ENCODE assay signal across 8 cellular contexts in the genomic region with DNA sequence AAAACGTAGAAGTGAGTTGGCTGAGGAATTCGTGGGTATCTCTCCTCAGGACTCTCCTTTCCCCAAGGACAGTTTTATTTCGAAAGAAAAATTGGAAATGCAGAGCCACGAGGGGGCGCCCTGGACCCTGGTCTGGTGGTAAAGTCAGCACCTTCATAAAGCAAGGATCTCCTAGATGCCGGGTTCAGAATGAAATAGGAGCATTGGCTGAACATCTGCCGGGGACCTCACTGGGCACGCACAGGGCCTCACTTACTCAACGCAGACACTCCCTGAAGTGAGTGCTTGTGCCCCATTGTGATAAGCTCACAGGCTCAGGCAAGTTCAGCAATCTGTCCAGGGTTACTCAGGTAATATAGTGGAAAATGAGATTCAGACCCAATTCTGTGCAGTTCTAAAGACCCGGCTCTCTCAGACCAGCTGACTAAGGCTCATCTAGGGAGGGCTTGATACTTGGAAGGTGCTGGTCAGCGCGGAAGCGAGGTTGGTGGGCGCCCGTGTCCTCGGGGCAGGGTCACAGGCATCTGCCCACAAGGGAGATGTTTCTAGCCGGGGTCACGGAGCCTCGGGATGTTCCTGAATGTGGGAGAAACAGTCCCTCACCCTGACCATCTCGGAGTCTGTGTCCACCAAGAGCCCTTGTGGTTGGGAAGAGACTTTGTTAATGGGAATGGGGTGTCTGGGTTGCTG. TPM values are rescaled to one million over a fixed set of nuclear protein-coding genes. Genes with fewer than 3 reads are reported as not detected.
A peak's percentile ranks its signal among the peaks of the same experiment; 100 is the strongest.
DNase-seq lines count a peak whose midpoint lies in the region; ATAC-seq and TF ChIP-seq lines count a peak whose summit lies in the region.

No MANE protein-coding gene starts in this region.

- peaks cover 43% of the 10 kb centered on the region for H3K27me3 ChIP-seq in gastroesophageal sphincter

- CTCF ChIA-PET in Calu3 (lab: Charles Lee) = no interaction called here

- DNase-seq in Calu3 (peak; percentile 91), HT-29 (ENCODE audit: low spot score) (peak; percentile 80), NOMO-1 (lab: John Stamatoyannopoulos, UW; ENCODE audit: unreplicated experiment in 2 of 2) (peak; percentile 18 to 51), activated T-cell treated with anti-CD3 and anti-CD28 coated beads for 1 hour (ENCODE audit: low read depth) (peak; percentile 31), fibroblast of villous mesenchyme (ENCODE audit: low read depth) (peak; percentile 59), pons (ENCODE audit: low spot score) (peak; percentile 28)

- no peaks in the 10 kb centered on the region for H3K4me1 ChIP-seq in gastroesophageal sphincter

- no peaks in the 10 kb centered on the region for H3K9me3 Mint-ChIP-seq in Calu3 (ENCODE audit: low read depth, unreplicated experiment)

- H3K4me3 ChIP-seq in fibroblast of villous mesenchyme (ENCODE audit: low read depth, low read length) (no peak overlapping the region), gastroesophageal sphincter (no peak overlapping the region)

- TF ChIP-seq EP300 in gastroesophageal sphincter (IDR thresholded peaks at IDR 0.05) = no peak

- no peak overlapping the region for H3K4me3 Mint-ChIP-seq in Calu3 (ENCODE audit: low read depth, unreplicated experiment)

- no peak overlapping the region for H3K27ac Mint-ChIP-seq in Calu3 (ENCODE audit: unreplicated experiment)

- TF ChIP-seq POLR2A in gastroesophageal sphincter (IDR thresholded peaks at IDR 0.05) = no peak

- 34 to 52% methylated on average over 10 to 15 of the region's 20 CpGs for WGBS in gastroesophageal sphincter (ENCODE audit: low coverage in 1 of 2), 2 donors

- TF ChIP-seq CTCF in Calu3 (IDR thresholded peaks at IDR 0.05; ENCODE audit: unreplicated experiment) = peak; percentile 84
- peak; percentile 71 for TF ChIP-seq CTCF in fibroblast of villous mesenchyme (IDR thresholded peaks at IDR 0.05; ENCODE audit: insufficient read depth, low read depth, low read length)
- TF ChIP-seq CTCF in gastroesophageal sphincter (IDR thresholded peaks at IDR 0.05) = peak in 1 of 4 experiments; percentile 48

- H3K36me3 ChIP-seq in gastroesophageal sphincter = no peaks in the 10 kb centered on the region

- H3K27ac ChIP-seq in gastroesophageal sphincter = no peak overlapping the region

- no TSS peak for BruUV-seq in Calu3 (replicated peaks; lab: Mats Ljungman, UMichigan)

- intact Hi-C loops in Calu3 (cut with micrococcal nuclease; ENCODE audit: unreplicated experiment) = loop anchor here (1.0 to 10.0 kb wide), 4 partner anchors 118 to 931 kb away; a partner anchor contains a TSS

- H3K36me3 Mint-ChIP-seq in Calu3 (ENCODE audit: insufficient read depth, unreplicated experiment) = no peaks in the 10 kb centered on the region

- H3K4me1 Mint-ChIP-seq in Calu3 (ENCODE audit: low read depth, unreplicated experiment) = peaks cover 17% of the 10 kb centered on the region

- H3K27me3 Mint-ChIP-seq in Calu3 (ENCODE audit: unreplicated experiment) = peaks cover 45% of the 10 kb centered on the region

- H3K9me3 ChIP-seq in gastroesophageal sphincter = no peaks in the 10 kb centered on the region

- ATAC-seq in gastroesophageal sphincter (no peak), GM21529 (IDR thresholded peaks at IDR 0.05; ENCODE audit: unreplicated experiment) (no peak)

RNA-seq across cellular contexts. Expression of gene ETV3, which starts 55.7 kb away (rescaled TPM):
- total RNA-seq in Calu3 (2022) (39.7 and 50.0 TPM in 2 replicates), fibroblast of villous mesenchyme (12.9 and 13.0 TPM in 2 replicates), gastroesophageal sphincter (10 to 100 TPM; 17.7 to 27.3 (median 20.5) TPM)
- total RNA-seq in HT-29 (2014; rRNA removed; shearing (Covaris generic)) = 8.9 and 9.5 TPM in 2 replicates

Comparison
In these comparisons a context has a peak if more than half of its experiments do, and no peak if none do; other contexts are left out.
1. DNase-seq: peak in every context shown above with its lines; median percentile 91 in Calu3; 80 in HT-29; 59 in fibroblast of villous mesenchyme; 34 in NOMO-1; 31 in activated T-cell treated with anti-CD3 and anti-CD28 coated beads for 1 hour; 28 in pons.